In the genomic region with DNA sequence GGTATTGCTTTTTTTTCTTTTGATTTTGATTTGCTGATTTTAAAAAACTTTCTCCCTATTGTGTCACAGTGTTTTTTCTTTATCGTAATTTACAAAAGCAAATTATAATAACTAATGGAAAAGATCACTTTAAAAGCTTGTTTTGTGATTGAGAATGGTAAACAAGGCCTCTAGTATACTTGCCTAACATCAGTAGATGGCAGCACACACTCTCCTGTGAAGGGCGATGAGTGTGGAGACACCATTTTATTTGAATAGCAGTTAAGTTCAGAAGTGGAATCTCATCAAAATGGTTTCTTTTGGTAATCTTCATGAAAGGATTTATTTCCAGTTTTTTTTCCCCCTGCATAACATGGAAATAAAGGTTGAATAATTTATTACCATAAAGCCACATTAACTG, we compare ENCODE assay signal across 9 cellular contexts.
A peak's percentile ranks its signal among the peaks of the same experiment; 100 is the strongest.
DNase-seq lines count a peak whose midpoint lies in the region; ATAC-seq and TF ChIP-seq lines count a peak whose summit lies in the region.
"Had no signal": no experiment of that assay in that cellular context is flagged by ENCODE, and none has a peak within 500 bp of the region (broad histone marks: within the 10 kb centered on the region; RNA-seq: fewer than 3 reads in every experiment).

No MANE protein-coding gene starts in this region.

- no peaks in the 10 kb centered on the region for H3K36me3 Mint-ChIP-seq in type B pancreatic cell

- H3K9me3 ChIP-seq in cardiac muscle cell (ENCODE audit: low read depth) (no peaks in the 10 kb centered on the region), tibial nerve (no peaks in the 10 kb centered on the region)

- intact Hi-C loops in cardiac septum (cut with DNase I): loop anchor here (5.0 kb wide), 1 partner anchor 274 kb away; no protein-coding TSS in a partner anchor

- H3K27me3 Mint-ChIP-seq in type B pancreatic cell: no peaks in the 10 kb centered on the region

- TF ChIP-seq CTCF in cardiac muscle cell (IDR thresholded peaks at IDR 0.05; ENCODE audit: low read depth, low read length) (peak; percentile 15), epithelial cell of esophagus (IDR thresholded peaks at IDR 0.05; ENCODE audit: insufficient read depth, low read depth, low read length, missing control alignments) (peak; percentile 55), type B pancreatic cell (conservative IDR thresholded peaks at IDR 0.05) (peak; percentile 68), tibial nerve (IDR thresholded peaks at IDR 0.05) (peak in 1 of 5 experiments; percentile 10)

- H3K4me3 Mint-ChIP-seq in type B pancreatic cell: no peak overlapping the region

- H3K4me1 ChIP-seq in cardiac muscle cell (ENCODE audit: low read depth): no peaks in the 10 kb centered on the region
- H3K4me1 ChIP-seq in tibial nerve: no peaks in the 10 kb centered on the region

- no peaks in the 10 kb centered on the region for H3K4me1 Mint-ChIP-seq in type B pancreatic cell (ENCODE audit: unreplicated experiment)

- DNase-seq in cardiac muscle cell (ENCODE audit: low read depth in 1 of 2, low spot score in 1 of 2): peak; percentile 11 to 34
- no peak for DNase-seq in cardiac septum (ENCODE audit: low spot score)
- DNase-seq in NCI-H69 (lab: John Stamatoyannopoulos, UW): peak; percentile 74
- peak; percentile 50 for DNase-seq in epithelial cell of esophagus (ENCODE audit: low read depth)
- DNase-seq in type B pancreatic cell (ENCODE audit: extremely low spot score, unreplicated experiment): no peak
- no peak for DNase-seq in tibial nerve (ENCODE audit: low spot score in 2 of 2)

- H3K27me3 ChIP-seq in cardiac muscle cell: no peaks in the 10 kb centered on the region
- peaks cover 0 to 18% of the 10 kb centered on the region in 2 donors for H3K27me3 ChIP-seq in tibial nerve

- WGBS in tibial nerve, 2 donors: 57 to 66% methylated on average over 2 of the region's 2 CpGs

- H3K4me3 ChIP-seq in cardiac muscle cell: no peak overlapping the region
- H3K4me3 ChIP-seq in epithelial cell of esophagus (ENCODE audit: low read length): no peak overlapping the region
- H3K4me3 ChIP-seq in tibial nerve: no peak overlapping the region
- H3K4me3 ChIP-seq: lung had no signal

- H3K27ac ChIP-seq in cardiac muscle cell (no peak overlapping the region), tibial nerve (no peak overlapping the region)

- TF ChIP-seq EP300 in tibial nerve (IDR thresholded peaks at IDR 0.05): no peak

- no peak overlapping the region for H3K27ac Mint-ChIP-seq in type B pancreatic cell

- TF ChIP-seq POLR2A in tibial nerve (IDR thresholded peaks at IDR 0.05): no peak

- H3K36me3 ChIP-seq in cardiac muscle cell (no peaks in the 10 kb centered on the region), tibial nerve (no peaks in the 10 kb centered on the region)

- H3K9me3 Mint-ChIP-seq in type B pancreatic cell: no peaks in the 10 kb centered on the region

- ATAC-seq in HG02588 (IDR thresholded peaks at IDR 0.05; ENCODE audit: unreplicated experiment) (no peak), HG03135 (IDR thresholded peaks at IDR 0.05; ENCODE audit: unreplicated experiment) (no peak)

Comparison
In these comparisons a context has a peak if more than half of its experiments do, and no peak if none do; other contexts are left out.
1. DNase-seq: peak in cardiac muscle cell (2 of 2), NCI-H69 (single experiment) and epithelial cell of esophagus (single experiment); none in cardiac septum (single experiment), type B pancreatic cell (single experiment) and tibial nerve (0 of 2).